ENCODE assay signal across 15 cellular contexts in genomic region chr11:128455766-128456165, GRCh38.
DNase-seq lines count a peak whose midpoint lies in the region; ATAC-seq and TF ChIP-seq lines count a peak whose summit lies in the region.
"Had no signal": no experiment of that assay in that cellular context is flagged by ENCODE, and none has a peak within 500 bp of the region (broad histone marks: within the 10 kb centered on the region; RNA-seq: fewer than 3 reads in every experiment).

No MANE protein-coding gene starts in this region.

- TF ChIP-seq CTCF in WTC11 (IDR thresholded peaks at IDR 0.05) = no peak

- H3K9me3 Mint-ChIP-seq in activated T-helper 1 cell treated with anti-CD3 and anti-CD28 coated beads, Interleukin-12 subunit alpha, Interleukin-12 subunit beta, Interleukin-2, Interleukin-4 antibody, amounts not matched to agents 30 ng/mL and 10 ng/mL and 1 ng/mL, durations not matched to agents 14 hours and 24 hours and 36 hours = no peaks in the 10 kb centered on the region
- H3K9me3 Mint-ChIP-seq in immature natural killer cell = no peaks in the 10 kb centered on the region
- H3K9me3 Mint-ChIP-seq in stimulated activated naive CD8-positive, alpha-beta T cell treated with anti-CD3 and anti-CD28 coated beads, Interleukin-15, amount 100 ng/mL, for 72 hours = no peaks in the 10 kb centered on the region
- H3K9me3 Mint-ChIP-seq in WTC11 = no peaks in the 10 kb centered on the region
- H3K9me3 Mint-ChIP-seq: endodermal cell had no signal

- ATAC-seq in Right ventricle myocardium superior (ENCODE audit: poor library complexity) (peak; percentile 19), WTC11 (no peak)
- no peak for ATAC-seq in stimulated activated naive CD8-positive, alpha-beta T cell treated with anti-CD3 and anti-CD28 coated beads, Interleukin-15, amount 100 ng/mL, for 72 hours
- ATAC-seq: body of pancreas had no signal

- peak overlapping the region; percentile 47 for H3K27ac Mint-ChIP-seq in activated T-helper 1 cell treated with anti-CD3 and anti-CD28 coated beads, Interleukin-12 subunit alpha, Interleukin-12 subunit beta, Interleukin-2, Interleukin-4 antibody, amounts not matched to agents 30 ng/mL and 10 ng/mL and 1 ng/mL, durations not matched to agents 14 hours and 24 hours and 36 hours
- H3K27ac Mint-ChIP-seq in immature natural killer cell = peak overlapping the region; percentile 76 to 98 (median 86)
- H3K27ac Mint-ChIP-seq in stimulated activated naive CD8-positive, alpha-beta T cell treated with anti-CD3 and anti-CD28 coated beads, Interleukin-15, amount 100 ng/mL, for 72 hours = peak overlapping the region; percentile 15 to 95
- H3K27ac Mint-ChIP-seq in WTC11 = no peak overlapping the region
- H3K27ac Mint-ChIP-seq: endodermal cell had no signal

- intact Hi-C loops in Right ventricle myocardium superior (cut with DNase I) = no loop called here
- intact Hi-C loops in cardiac septum (cut with DNase I) = no loop called here
- intact Hi-C loops in activated T-helper 1 cell treated with anti-CD3 and anti-CD28 coated beads, Interleukin-12 subunit alpha, Interleukin-12 subunit beta, Interleukin-2, Interleukin-4 antibody, amounts not matched to agents 30 ng/mL and 10 ng/mL and 1 ng/mL, durations not matched to agents 14 hours and 24 hours and 36 hours (cut with micrococcal nuclease) = no loop called here

- peaks cover 71% of the 10 kb centered on the region for H3K36me3 Mint-ChIP-seq in activated T-helper 1 cell treated with anti-CD3 and anti-CD28 coated beads, Interleukin-12 subunit alpha, Interleukin-12 subunit beta, Interleukin-2, Interleukin-4 antibody, amounts not matched to agents 30 ng/mL and 10 ng/mL and 1 ng/mL, durations not matched to agents 14 hours and 24 hours and 36 hours (ENCODE audit: low read depth)
- peaks cover 26 to 50% (median 39%) of the 10 kb centered on the region in 3 donors for H3K36me3 Mint-ChIP-seq in immature natural killer cell
- H3K36me3 Mint-ChIP-seq in WTC11 = peaks cover 5% of the 10 kb centered on the region; the same call in 1 of the 2 replicates

- POLR2A ChIA-PET in WTC11 (lab: Charles Lee) = no interaction called here

- DNase-seq in Right ventricle myocardium superior = no peak
- no peak for DNase-seq in cardiac septum (ENCODE audit: low spot score)
- DNase-seq in activated T-helper 1 cell treated with anti-CD3 and anti-CD28 coated beads, Interleukin-12 subunit alpha, Interleukin-12 subunit beta, Interleukin-2, Interleukin-4 antibody, amounts not matched to agents 30 ng/mL and 10 ng/mL and 1 ng/mL, durations not matched to agents 14 hours and 24 hours and 36 hours (ENCODE audit: low spot score) = no peak
- no peak for DNase-seq in immature natural killer cell
- peak in 1 of 2 donors; percentile 31 for DNase-seq in stimulated activated naive CD8-positive, alpha-beta T cell treated with anti-CD3 and anti-CD28 coated beads, Interleukin-15, amount 100 ng/mL, for 72 hours
- no peak for DNase-seq in SW 1271 (lab: John Stamatoyannopoulos, UW)
- DNase-seq in EL = no peak
- no peak for DNase-seq in WTC11 (ENCODE audit: low spot score)
- DNase-seq: endodermal cell; MG63; psoas muscle; SIG-M5; stimulated activated CD4-positive, alpha-beta T cell treated with anti-CD3 and anti-CD28 coated beads, Interleukin-1b, Interleukin-23, amount 100 ng/mL, for 48 hours; stimulated activated CD8-positive, alpha-beta memory T cell treated with anti-CD3 and anti-CD28 coated beads, Interleukin-4, amount 100 ng/mL, for 48 hours had no signal

- H3K4me3 Mint-ChIP-seq in activated T-helper 1 cell treated with anti-CD3 and anti-CD28 coated beads, Interleukin-12 subunit alpha, Interleukin-12 subunit beta, Interleukin-2, Interleukin-4 antibody, amounts not matched to agents 30 ng/mL and 10 ng/mL and 1 ng/mL, durations not matched to agents 14 hours and 24 hours and 36 hours = no peak overlapping the region
- H3K4me3 Mint-ChIP-seq in immature natural killer cell = no peak overlapping the region
- H3K4me3 Mint-ChIP-seq in stimulated activated naive CD8-positive, alpha-beta T cell treated with anti-CD3 and anti-CD28 coated beads, Interleukin-15, amount 100 ng/mL, for 72 hours = no peak overlapping the region
- H3K4me3 Mint-ChIP-seq in WTC11 = no peak overlapping the region
- H3K4me3 Mint-ChIP-seq: endodermal cell had no signal

- peaks cover 69% of the 10 kb centered on the region for H3K4me1 Mint-ChIP-seq in activated T-helper 1 cell treated with anti-CD3 and anti-CD28 coated beads, Interleukin-12 subunit alpha, Interleukin-12 subunit beta, Interleukin-2, Interleukin-4 antibody, amounts not matched to agents 30 ng/mL and 10 ng/mL and 1 ng/mL, durations not matched to agents 14 hours and 24 hours and 36 hours (ENCODE audit: low read depth)
- peaks cover 47 to 68% of the 10 kb centered on the region in 2 donors for H3K4me1 Mint-ChIP-seq in immature natural killer cell
- peaks cover 81% of the 10 kb centered on the region for H3K4me1 Mint-ChIP-seq in stimulated activated naive CD8-positive, alpha-beta T cell treated with anti-CD3 and anti-CD28 coated beads, Interleukin-15, amount 100 ng/mL, for 72 hours
- H3K4me1 Mint-ChIP-seq in WTC11 = no peaks in the 10 kb centered on the region

- no peaks in the 10 kb centered on the region for H3K27me3 Mint-ChIP-seq in activated T-helper 1 cell treated with anti-CD3 and anti-CD28 coated beads, Interleukin-12 subunit alpha, Interleukin-12 subunit beta, Interleukin-2, Interleukin-4 antibody, amounts not matched to agents 30 ng/mL and 10 ng/mL and 1 ng/mL, durations not matched to agents 14 hours and 24 hours and 36 hours (ENCODE audit: insufficient read depth)
- peaks cover 0 to 18% (median 6%) of the 10 kb centered on the region in 3 donors for H3K27me3 Mint-ChIP-seq in immature natural killer cell (ENCODE audit: low read depth in 3 of 3)
- H3K27me3 Mint-ChIP-seq in stimulated activated naive CD8-positive, alpha-beta T cell treated with anti-CD3 and anti-CD28 coated beads, Interleukin-15, amount 100 ng/mL, for 72 hours = no peaks in the 10 kb centered on the region
- H3K27me3 Mint-ChIP-seq in WTC11 (ENCODE audit: low read depth) = no peaks in the 10 kb centered on the region

- CTCF ChIA-PET in WTC11 (lab: Charles Lee) = interaction anchor here (1.6 kb wide), 1 partner anchor 172 kb away, joined by 3 read pairs; no protein-coding TSS in a partner anchor

TF ChIP-seq in WTC11, 78 proteins besides CTCF, POLR2A, EP300 and RAD21 (continues in another document):
- no peak for TF ChIP-seq ZMAT4 (CRISPR knock-in tag; IDR thresholded peaks at IDR 0.05)
- no peak for TF ChIP-seq NFATC4 (CRISPR knock-in tag; IDR thresholded peaks at IDR 0.05)
- TF ChIP-seq SMAD4 (CRISPR knock-in tag; IDR thresholded peaks at IDR 0.05) = no peak
- no peak for TF ChIP-seq AR (CRISPR knock-in tag; IDR thresholded peaks at IDR 0.05)
- no peak for TF ChIP-seq ATF2 (CRISPR knock-in tag; IDR thresholded peaks at IDR 0.05; ENCODE audit: borderline replicate concordance, low read depth)
- no peak for TF ChIP-seq ATF6 (CRISPR knock-in tag; IDR thresholded peaks at IDR 0.05)
